37 cellular contexts compared by ENCODE assay signal in genomic region chr2:1415501-1415900, GRCh38. TPM values are rescaled to one million over a fixed set of nuclear protein-coding genes. Genes with fewer than 3 reads are reported as not detected.
"Had no signal": no experiment of that assay in that cellular context is flagged by ENCODE, and none has a peak within 500 bp of the region (broad histone marks: within the 10 kb centered on the region; RNA-seq: fewer than 3 reads in every experiment).

No MANE protein-coding gene starts in this region.

- FAIRE-seq: bronchial epithelial cell, TTC549 had no signal

- H3K27me3 ChIP-seq: ascending aorta, cardiac muscle cell had no signal

- H3K4me3 Mint-ChIP-seq: activated B cell treated with CpG ODN at 0.5 μM for 24 hours; activated CD4-positive, alpha-beta memory T cell treated with anti-CD3 and anti-CD28 coated beads for 36 hours; activated CD4-positive, alpha-beta T cell treated with anti-CD3 and anti-CD28 coated beads, Interleukin-2, amount 10 ng/mL, durations not matched to agents 24 days and 14 days; activated CD8-positive, alpha-beta T cell treated with anti-CD3 and anti-CD28 coated beads for 36 hours; activated naive CD4-positive, alpha-beta T cell treated with anti-CD3 and anti-CD28 coated beads for 36 hours; activated naive CD8-positive, alpha-beta T cell treated with anti-CD3 and anti-CD28 coated beads, Interleukin-2, amount 10 ng/mL, durations not matched to agents 7 days and 5 days; activated naive CD8-positive, alpha-beta T cell treated with anti-CD3 and anti-CD28 coated beads, Interleukin-2, amount 50 U/mL, for 24 hours; activated T-cell treated with anti-CD3 and anti-CD28 coated beads, Interleukin-2, amount 50 U/mL, for 4 hours; activated T-cell treated with anti-CD3 and anti-CD28 coated beads, Interleukin-2, amount 50 U/mL, for 72 hours; activated T-helper 1 cell treated with anti-CD3 and anti-CD28 coated beads, Interleukin-12 subunit alpha, Interleukin-12 subunit beta, Interleukin-2, Interleukin-4 antibody, amounts not matched to agents 30 ng/mL and 10 ng/mL and 1 ng/mL, durations not matched to agents 14 hours and 24 hours and 36 hours; activated T-helper 17 cell treated with anti-CD3 and anti-CD28 coated beads, Interleukin-2, amount 50 U/mL, for 72 hours; brain; central memory CD8-positive, alpha-beta T cell; T-cell; T-helper 17 cell had no signal

- H3K36me3 Mint-ChIP-seq: activated CD4-positive, alpha-beta memory T cell treated with anti-CD3 and anti-CD28 coated beads for 36 hours; activated naive CD4-positive, alpha-beta T cell treated with anti-CD3 and anti-CD28 coated beads, Interleukin-2, amount 50 U/mL, for 72 hours; activated naive CD8-positive, alpha-beta T cell treated with anti-CD3 and anti-CD28 coated beads, Interleukin-2, amount 10 ng/mL, durations not matched to agents 7 days and 5 days; brain; T-cell had no signal

- H3K27ac Mint-ChIP-seq: activated B cell treated with CpG ODN at 0.5 μM for 24 hours; activated CD4-positive, alpha-beta memory T cell treated with anti-CD3 and anti-CD28 coated beads for 36 hours; activated CD4-positive, alpha-beta T cell treated with anti-CD3 and anti-CD28 coated beads, Interleukin-2, amount 10 ng/mL, durations not matched to agents 24 days and 14 days; activated CD8-positive, alpha-beta T cell treated with anti-CD3 and anti-CD28 coated beads for 36 hours; activated naive CD4-positive, alpha-beta T cell treated with anti-CD3 and anti-CD28 coated beads for 36 hours; activated naive CD4-positive, alpha-beta T cell treated with anti-CD3 and anti-CD28 coated beads, Interleukin-2, amount 50 U/mL, for 72 hours; activated naive CD8-positive, alpha-beta T cell treated with anti-CD3 and anti-CD28 coated beads, Interleukin-2, amount 10 ng/mL, durations not matched to agents 7 days and 5 days; activated naive CD8-positive, alpha-beta T cell treated with anti-CD3 and anti-CD28 coated beads, Interleukin-2, amount 50 U/mL, for 24 hours; activated T-cell treated with anti-CD3 and anti-CD28 coated beads, Interleukin-2, amount 50 U/mL, for 72 hours; activated T-helper 1 cell treated with anti-CD3 and anti-CD28 coated beads, Interleukin-12 subunit alpha, Interleukin-12 subunit beta, Interleukin-2, Interleukin-4 antibody, amounts not matched to agents 30 ng/mL and 10 ng/mL and 1 ng/mL, durations not matched to agents 14 hours and 24 hours and 36 hours; activated T-helper 17 cell treated with anti-CD3 and anti-CD28 coated beads, Interleukin-2, amount 50 U/mL, for 72 hours; T-cell; T-helper 17 cell had no signal

- H3K36me3 ChIP-seq: ascending aorta, cardiac muscle cell had no signal

- H3K9me3 Mint-ChIP-seq: activated B cell treated with CpG ODN at 0.5 μM for 24 hours; activated CD4-positive, alpha-beta memory T cell treated with anti-CD3 and anti-CD28 coated beads for 36 hours; activated CD4-positive, alpha-beta T cell treated with anti-CD3 and anti-CD28 coated beads, Interleukin-2, amount 10 ng/mL, durations not matched to agents 24 days and 14 days; activated CD8-positive, alpha-beta T cell treated with anti-CD3 and anti-CD28 coated beads for 36 hours; activated naive CD4-positive, alpha-beta T cell treated with anti-CD3 and anti-CD28 coated beads for 36 hours; activated naive CD4-positive, alpha-beta T cell treated with anti-CD3 and anti-CD28 coated beads, Interleukin-2, amount 50 U/mL, for 72 hours; activated naive CD8-positive, alpha-beta T cell treated with anti-CD3 and anti-CD28 coated beads, Interleukin-2, amount 10 ng/mL, durations not matched to agents 7 days and 5 days; activated naive CD8-positive, alpha-beta T cell treated with anti-CD3 and anti-CD28 coated beads, Interleukin-2, amount 50 U/mL, for 24 hours; activated T-cell treated with anti-CD3 and anti-CD28 coated beads, Interleukin-2, amount 50 U/mL, for 4 hours; activated T-cell treated with anti-CD3 and anti-CD28 coated beads, Interleukin-2, amount 50 U/mL, for 72 hours; activated T-helper 1 cell treated with anti-CD3 and anti-CD28 coated beads, Interleukin-12 subunit alpha, Interleukin-12 subunit beta, Interleukin-2, Interleukin-4 antibody, amounts not matched to agents 30 ng/mL and 10 ng/mL and 1 ng/mL, durations not matched to agents 14 hours and 24 hours and 36 hours; activated T-helper 17 cell treated with anti-CD3 and anti-CD28 coated beads, Interleukin-2, amount 50 U/mL, for 72 hours; central memory CD8-positive, alpha-beta T cell; T-cell had no signal

- H3K9me3 ChIP-seq: ascending aorta had no signal

- DNase-seq: activated B cell treated with CpG ODN at 0.5 μM for 24 hours; activated CD4-positive, alpha-beta memory T cell treated with anti-CD3 and anti-CD28 coated beads for 36 hours; activated CD4-positive, alpha-beta T cell treated with anti-CD3 and anti-CD28 coated beads for 4 hours; activated CD4-positive, alpha-beta T cell treated with anti-CD3 and anti-CD28 coated beads, Interleukin-2, amount 10 ng/mL, durations not matched to agents 24 days and 14 days; activated CD4-positive, alpha-beta T cell treated with anti-CD3 and anti-CD28 coated beads, Interleukin-2, amount 50 U/mL, for 1 hour; activated CD4-positive, alpha-beta T cell treated with anti-CD3 and anti-CD28 coated beads, Interleukin-2, amount 50 U/mL, for 4 hours; activated CD4-positive, CD25-positive, alpha-beta regulatory T cell treated with anti-CD3 and anti-CD28 coated beads, Interleukin-2, amount 50 U/mL, for 72 hours; activated CD8-positive, alpha-beta memory T cell treated with anti-CD3 and anti-CD28 coated beads, Interleukin-2, amount 50 U/mL, for 4 hours; activated CD8-positive, alpha-beta T cell treated with anti-CD3 and anti-CD28 coated beads for 36 hours; activated effector memory CD4-positive, alpha-beta T cell treated with anti-CD3 and anti-CD28 coated beads, Interleukin-2, amount 50 U/mL, for 16 hours; activated gamma-delta T cell treated with Interleukin-2 at 50 U/mL for 16 hours; activated naive CD4-positive, alpha-beta T cell; activated naive CD4-positive, alpha-beta T cell treated with anti-CD3 and anti-CD28 coated beads for 36 hours; activated naive CD4-positive, alpha-beta T cell treated with anti-CD3 and anti-CD28 coated beads, Interleukin-2, amount 50 U/mL, for 16 hours; activated naive CD8-positive, alpha-beta T cell treated with anti-CD3 and anti-CD28 coated beads, Interleukin-2, amount 10 ng/mL, durations not matched to agents 7 days and 5 days; activated naive CD8-positive, alpha-beta T cell treated with anti-CD3 and anti-CD28 coated beads, Interleukin-2, amount 50 U/mL, for 24 hours; activated T-cell treated with anti-CD3 and anti-CD28 coated beads for 4 hours; activated T-cell treated with anti-CD3 and anti-CD28 coated beads, Interleukin-2, amount 50 U/mL, for 1 hour; activated T-cell treated with anti-CD3 and anti-CD28 coated beads, Interleukin-2, amount 50 U/mL, for 4 hours; activated T-cell treated with anti-CD3 and anti-CD28 coated beads, Interleukin-2, amount 50 U/mL, for 72 hours; amygdala; anterior cingulate cortex; T-cell; T-helper 17 cell; T-helper 9 cell had no signal

- H3K4me1 Mint-ChIP-seq: activated B cell treated with CpG ODN at 0.5 μM for 24 hours; activated CD4-positive, alpha-beta T cell treated with anti-CD3 and anti-CD28 coated beads, Interleukin-2, amount 10 ng/mL, durations not matched to agents 24 days and 14 days; activated naive CD8-positive, alpha-beta T cell treated with anti-CD3 and anti-CD28 coated beads, Interleukin-2, amount 10 ng/mL, durations not matched to agents 7 days and 5 days; activated naive CD8-positive, alpha-beta T cell treated with anti-CD3 and anti-CD28 coated beads, Interleukin-2, amount 50 U/mL, for 24 hours; activated T-helper 17 cell treated with anti-CD3 and anti-CD28 coated beads, Interleukin-2, amount 50 U/mL, for 72 hours; central memory CD8-positive, alpha-beta T cell; T-helper 17 cell had no signal

- H3K4me3 ChIP-seq: ascending aorta, cardiac muscle cell had no signal

- H3K4me1 ChIP-seq: ascending aorta had no signal

- H3K27ac ChIP-seq: ascending aorta, cardiac muscle cell, VCaP had no signal

- H3K27me3 Mint-ChIP-seq: activated B cell treated with CpG ODN at 0.5 μM for 24 hours; activated CD4-positive, alpha-beta memory T cell treated with anti-CD3 and anti-CD28 coated beads for 36 hours; activated CD4-positive, alpha-beta T cell treated with anti-CD3 and anti-CD28 coated beads, Interleukin-2, amount 10 ng/mL, durations not matched to agents 24 days and 14 days; activated CD8-positive, alpha-beta T cell treated with anti-CD3 and anti-CD28 coated beads for 36 hours; activated naive CD8-positive, alpha-beta T cell treated with anti-CD3 and anti-CD28 coated beads, Interleukin-2, amount 10 ng/mL, durations not matched to agents 7 days and 5 days; activated naive CD8-positive, alpha-beta T cell treated with anti-CD3 and anti-CD28 coated beads, Interleukin-2, amount 50 U/mL, for 24 hours; activated T-helper 17 cell treated with anti-CD3 and anti-CD28 coated beads, Interleukin-2, amount 50 U/mL, for 72 hours; central memory CD8-positive, alpha-beta T cell; T-cell had no signal

RNA-seq across cellular contexts. Expression of gene TPO, which starts 2.2 kb away (rescaled TPM):
- total RNA-seq: activated B cell treated with CpG ODN at 0.5 μM for 24 hours; activated CD4-positive, alpha-beta memory T cell treated with anti-CD3 and anti-CD28 coated beads for 36 hours; activated CD4-positive, alpha-beta T cell treated with anti-CD3 and anti-CD28 coated beads, Interleukin-2, amount 10 ng/mL, durations not matched to agents 24 days and 14 days; activated CD8-positive, alpha-beta memory T cell treated with anti-CD3 and anti-CD28 coated beads for 36 hours; activated CD8-positive, alpha-beta T cell treated with anti-CD3 and anti-CD28 coated beads for 36 hours; activated naive CD4-positive, alpha-beta T cell treated with anti-CD3 and anti-CD28 coated beads for 36 hours; activated naive CD4-positive, alpha-beta T cell treated with anti-CD3 and anti-CD28 coated beads, Interleukin-2, amount 50 U/mL, for 72 hours; activated naive CD8-positive, alpha-beta T cell treated with anti-CD3 and anti-CD28 coated beads, Interleukin-2, amount 10 ng/mL, durations not matched to agents 7 days and 5 days; activated T-cell treated with anti-CD3 and anti-CD28 coated beads, Interleukin-2, amount 50 U/mL, for 4 hours; activated T-cell treated with anti-CD3 and anti-CD28 coated beads, Interleukin-2, amount 50 U/mL, for 72 hours; activated T-helper 1 cell treated with anti-CD3 and anti-CD28 coated beads, Interleukin-12 subunit alpha, Interleukin-12 subunit beta, Interleukin-2, Interleukin-4 antibody, amounts not matched to agents 30 ng/mL and 10 ng/mL and 1 ng/mL, durations not matched to agents 14 hours and 24 hours and 36 hours; bronchial epithelial cell; T-helper 1 cell treated with Interleukin-12 subunit alpha and Interleukin-12 subunit beta and Interleukin-4 antibody, amounts not matched to agents 30 ng/mL and 1 ng/mL, for 36 hours had no signal
